Comparison of ENCODE assay signal across 1 cellular context in genomic region chr1:44650159-44650831, GRCh38.
TF ChIP-seq lines count a peak whose summit lies in the region.

No MANE protein-coding gene starts in this region.

TF ChIP-seq in K562, 482 proteins besides CTCF, POLR2A, EP300 and RAD21:
- TF ChIP-seq POLR2G (IDR thresholded peaks at IDR 0.05; ENCODE audit: low read depth, low read length), result 0 out of 2 replicates have a peak, but pooled peaks have one; percentile 21
- TF ChIP-seq TEAD2 (tag; IDR thresholded peaks at IDR 0.05), result no peak
- TF ChIP-seq CTBP1 (IDR thresholded peaks at IDR 0.05; ENCODE audit: borderline replicate concordance), result no peak
- no peak for TF ChIP-seq SMAD1 (IDR thresholded peaks at IDR 0.05; ENCODE audit: low read depth, low read length, partially characterized antibody)
- TF ChIP-seq PRPF4 (IDR thresholded peaks at IDR 0.05; ENCODE audit: insufficient read depth, low read depth, low read length, poor library complexity, severe bottlenecking), result no peak
- no peak for TF ChIP-seq TAF1 (IDR thresholded peaks at IDR 0.05; ENCODE audit: control insufficient read depth, extremely low read depth, insufficient read depth, low read length, severe bottlenecking)
